Comparison of ENCODE assay signal across 27 cellular contexts in the genomic region with DNA sequence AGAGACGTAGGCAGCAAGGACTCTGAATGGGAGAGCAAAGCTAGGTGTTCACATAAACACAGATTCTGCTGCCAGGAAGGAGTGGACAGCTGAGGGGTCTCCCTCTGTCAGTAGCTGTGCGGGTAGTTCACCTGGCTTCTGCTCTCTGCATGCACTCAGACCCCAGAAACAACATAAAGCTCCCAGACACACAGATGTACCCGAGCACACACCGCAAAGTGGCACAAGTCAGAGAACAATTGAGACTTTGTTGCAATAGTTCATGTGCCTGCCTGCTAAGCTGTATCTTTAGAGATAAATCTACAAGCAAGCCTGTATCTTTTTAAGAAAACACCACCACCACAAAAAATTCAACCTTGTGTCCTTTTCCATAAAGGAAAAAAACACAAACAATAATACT.
"Had no signal": no experiment of that assay in that cellular context is flagged by ENCODE, and none has a peak within 500 bp of the region (broad histone marks: within the 10 kb centered on the region; RNA-seq: fewer than 3 reads in every experiment).

No MANE protein-coding gene starts in this region.

- H3K27ac ChIP-seq: left ventricle myocardium inferior, neutrophil, parathyroid adenoma, psoas muscle, skin epidermis, stomach, tibial artery, upper lobe of right lung had no signal

- DNase-seq: hypothalamus; islet precursor cell; left ventricle myocardium inferior; mesendoderm; naive B cell; natural killer cell; occipital lobe; psoas muscle; stimulated activated CD4-positive, alpha-beta T cell treated with anti-CD3 and anti-CD28 coated beads, Interleukin-12 subunit alpha, Interleukin-12 subunit beta, amount 100 ng/mL, for 4 hours; stimulated activated CD4-positive, alpha-beta T cell treated with anti-CD3 and anti-CD28 coated beads, Interleukin-15, amount 100 ng/mL, for 24 hours; stimulated activated CD4-positive, alpha-beta T cell treated with anti-CD3 and anti-CD28 coated beads, Interleukin-2, amount 100 ng/mL, for 24 hours; stimulated activated CD4-positive, alpha-beta T cell treated with anti-CD3 and anti-CD28 coated beads, Interleukin-4, amount 100 ng/mL, for 1 hour; stimulated activated naive B cell treated with anti-CD40 and anti-IgM and Interleukin-4, amounts not matched to agents 10 μg/mL and 1 μg/mL and 100 μg/mL, for 72 hours; stimulated activated naive CD8-positive, alpha-beta T cell treated with anti-CD3 and anti-CD28 coated beads, Interleukin-15, Interleukin-2, amounts not matched to agents 100 U/mL and 50 U/mL, for 24 hours; stomach; tibial artery; trophoblast cell; upper lobe of right lung had no signal

- H3K9ac ChIP-seq: parathyroid adenoma had no signal

- H3K4me1 ChIP-seq: left ventricle myocardium inferior, parathyroid adenoma, psoas muscle, stomach, upper lobe of right lung had no signal

- FAIRE-seq: urothelium cell line had no signal

- H3K36me3 Mint-ChIP-seq: mesothelial cell of epicardium; naive B cell; natural killer cell; stimulated activated naive B cell treated with anti-CD40 and anti-IgM and Interleukin-4, amounts not matched to agents 10 μg/mL and 1 μg/mL and 100 μg/mL, for 72 hours had no signal

- H3K4me3 Mint-ChIP-seq: mesothelial cell of epicardium; naive B cell; natural killer cell; stimulated activated naive B cell treated with anti-CD40 and anti-IgM and Interleukin-4, amounts not matched to agents 10 μg/mL and 1 μg/mL and 100 μg/mL, for 72 hours had no signal

- H3K27me3 ChIP-seq: neutrophil, stomach, tibial artery, upper lobe of right lung had no signal

- H3K9me3 ChIP-seq: left ventricle myocardium inferior, neutrophil, psoas muscle, stomach, thoracic aorta, tibial artery, upper lobe of right lung had no signal

- H3K4me3 ChIP-seq: left ventricle myocardium inferior, lung, psoas muscle, skin epidermis, stomach, tibial artery, upper lobe of right lung had no signal

- H3K27me3 Mint-ChIP-seq: naive B cell; stimulated activated naive B cell treated with anti-CD40 and anti-IgM and Interleukin-4, amounts not matched to agents 10 μg/mL and 1 μg/mL and 100 μg/mL, for 72 hours had no signal

- H3K4me1 Mint-ChIP-seq: naive B cell; natural killer cell; stimulated activated naive B cell treated with anti-CD40 and anti-IgM and Interleukin-4, amounts not matched to agents 10 μg/mL and 1 μg/mL and 100 μg/mL, for 72 hours had no signal

- H2AFZ ChIP-seq: parathyroid adenoma had no signal

- ATAC-seq: natural killer cell; psoas muscle; right cardiac atrium; sciatic nerve; stimulated activated naive B cell treated with anti-CD40 and anti-IgM and Interleukin-4, amounts not matched to agents 10 μg/mL and 1 μg/mL and 100 μg/mL, for 72 hours; stimulated activated naive CD8-positive, alpha-beta T cell treated with anti-CD3 and anti-CD28 coated beads, Interleukin-15, Interleukin-2, amounts not matched to agents 100 U/mL and 50 U/mL, for 24 hours; upper lobe of right lung had no signal

- H3K36me3 ChIP-seq: left ventricle myocardium inferior, neutrophil, stomach, thoracic aorta, tibial artery, upper lobe of right lung had no signal

- H3K79me2 ChIP-seq: parathyroid adenoma had no signal

- H3K27ac Mint-ChIP-seq: mesothelial cell of epicardium; naive B cell; natural killer cell; stimulated activated naive B cell treated with anti-CD40 and anti-IgM and Interleukin-4, amounts not matched to agents 10 μg/mL and 1 μg/mL and 100 μg/mL, for 72 hours had no signal

- H3K9me3 Mint-ChIP-seq: mesothelial cell of epicardium; stimulated activated naive B cell treated with anti-CD40 and anti-IgM and Interleukin-4, amounts not matched to agents 10 μg/mL and 1 μg/mL and 100 μg/mL, for 72 hours had no signal
